In genomic region chr2:27888790-27889189, GRCh38 we compare ENCODE assay signal across 10 cellular contexts. TPM values are rescaled to one million over a fixed set of nuclear protein-coding genes. Genes with fewer than 3 reads are reported as not detected.
DNase-seq lines count a peak whose midpoint lies in the region; ATAC-seq and TF ChIP-seq lines count a peak whose summit lies in the region.
"Had no signal": no experiment of that assay in that cellular context is flagged by ENCODE, and none has a peak within 500 bp of the region (broad histone marks: within the 10 kb centered on the region; RNA-seq: fewer than 3 reads in every experiment).

No MANE protein-coding gene starts in this region.

- H3K4me1 ChIP-seq in Panc1 (ENCODE audit: control insufficient read depth, insufficient read depth, low read length) (peaks cover 20% of the 10 kb centered on the region), esophagus squamous epithelium (peaks cover 7 to 43% (median 20%) of the 10 kb centered on the region in 3 donors)

- H3K9me3 ChIP-seq in Panc1 (ENCODE audit: control insufficient read depth, insufficient read depth, low read depth, low read length) (no peaks in the 10 kb centered on the region), esophagus squamous epithelium (no peaks in the 10 kb centered on the region)

- TF ChIP-seq CTCF in Panc1 (IDR thresholded peaks at IDR 0.05) (no peak), esophagus squamous epithelium (IDR thresholded peaks at IDR 0.05) (no peak)

- no TSS peak for BruUV-seq in Panc1 (replicated peaks; lab: Mats Ljungman, UMichigan)

- no peak for TF ChIP-seq POLR2A in esophagus squamous epithelium (IDR thresholded peaks at IDR 0.05)

- CTCF ChIA-PET in Panc1 (lab: Charles Lee), result no interaction called here

- no peak for ATAC-seq in Panc1
- no peak for ATAC-seq in GM18870 (IDR thresholded peaks at IDR 0.05; ENCODE audit: unreplicated experiment)
- no peak for ATAC-seq in GM19463 (IDR thresholded peaks at IDR 0.05; ENCODE audit: unreplicated experiment)
- ATAC-seq in HG02884 (IDR thresholded peaks at IDR 0.05; ENCODE audit: unreplicated experiment), result no peak

- intact Hi-C loops in Panc1 (cut with micrococcal nuclease; ENCODE audit: unreplicated experiment), result no loop called here
- intact Hi-C loops in esophagus squamous epithelium (cut with DNase I), result no loop called here

- POLR2A ChIA-PET in Panc1 (lab: Charles Lee), result interaction anchor here (0.6 kb wide), 1 partner anchor 156 kb away, joined by 4 read pairs; no protein-coding TSS in a partner anchor

- H3K27me3 ChIP-seq in Panc1 (ENCODE audit: control insufficient read depth, insufficient read depth, low read length) (no peaks in the 10 kb centered on the region), esophagus squamous epithelium (no peaks in the 10 kb centered on the region)

- H3K27ac ChIP-seq in Panc1 (ENCODE audit: low read length) (0 out of 2 replicates have a peak overlapping the region, but pooled peaks have one; percentile 86), esophagus squamous epithelium (peak overlapping the region in 3 of 4 donors; percentile 30 to 99 (median 97))

- no peak overlapping the region; a peak in 1 of 4 replicates for H3K4me3 ChIP-seq in Panc1 (ENCODE audit: low read depth in 2 of 2, low read length in 2 of 2)
- H3K4me3 ChIP-seq in esophagus squamous epithelium, result no peak overlapping the region

- in situ Hi-C loops in Caki2 (cut with HindIII; ENCODE audit: low pct_unique_long_range_greater_than_20kb, low sequenced_read_pairs) (no loop called here), Panc1 (cut with HindIII; ENCODE audit: low pct_unique_long_range_greater_than_20kb, low sequenced_read_pairs) (no loop called here)

- 59 to 72% methylated on average over 3 of the region's 3 CpGs for WGBS in esophagus squamous epithelium, 2 donors

- H3K36me3 ChIP-seq in Panc1 (ENCODE audit: control insufficient read depth, insufficient read depth, low read length) (no peaks in the 10 kb centered on the region; the same call in 1 of the 2 replicates), esophagus squamous epithelium (no peaks in the 10 kb centered on the region)

- DNase-seq in Caki2 (ENCODE audit: low read depth), result peak; percentile 51
- no peak for DNase-seq in Panc1 (ENCODE audit: low read depth, low spot score)
- DNase-seq in esophagus squamous epithelium (lab: John Stamatoyannopoulos, UW), result no peak
- DNase-seq in renal cortical epithelial cell (ENCODE audit: low read depth), result peak; percentile 39
- DNase-seq in ureter (ENCODE audit: low spot score), result no peak
- DNase-seq: activated effector memory CD4-positive, alpha-beta T cell treated with anti-CD3 and anti-CD28 coated beads, Interleukin-2, amount 50 U/mL, for 16 hours; NCI-H2029 treated with DMSO at 0.1 percent for 48 hours had no signal

RNA-seq across cellular contexts. Expression of gene RBKS, which starts 1.4 kb away (rescaled TPM):
- 4.4 and 12.5 TPM in 2 replicates for total RNA-seq in Caki2 (2014; rRNA removed; shearing (Covaris generic); ENCODE audit: low replicate concordance)
- total RNA-seq in Panc1 (2021; ENCODE audit: unreplicated experiment) (2.2 TPM), esophagus squamous epithelium (1 to 10 TPM; 1.4 to 5.2 (median 1.6) TPM), renal cortical epithelial cell (10.0 and 12.5 TPM in 2 replicates), ureter (5.2 TPM)
- 4.5 TPM for polyA plus RNA-seq in Panc1 (2012; ENCODE audit: insufficient read length)

RNA-seq across cellular contexts. Expression of gene BABAM2, which starts 1.7 kb away (rescaled TPM):
- total RNA-seq in Caki2 (2014; rRNA removed; shearing (Covaris generic); ENCODE audit: low replicate concordance), result 39.0 and 47.4 TPM in 2 replicates
- total RNA-seq in Panc1 (2021; ENCODE audit: unreplicated experiment) (31.2 TPM), esophagus squamous epithelium (10 to 100 TPM; 16.6 to 28.3 (median 24.3) TPM), renal cortical epithelial cell (27.1 and 57.3 TPM in 2 replicates), ureter (76.3 TPM)
- 25.5 TPM for polyA plus RNA-seq in Panc1 (2012; ENCODE audit: insufficient read length)

Comparison
In these comparisons a context has a peak if more than half of its experiments do, and no peak if none do; other contexts are left out.
1. DNase-seq: peak in Caki2 (single experiment) and renal cortical epithelial cell (single experiment); none in Panc1 (single experiment), esophagus squamous epithelium (single experiment) and ureter (single experiment).